6 cellular contexts compared by ENCODE assay signal in the genomic region with DNA sequence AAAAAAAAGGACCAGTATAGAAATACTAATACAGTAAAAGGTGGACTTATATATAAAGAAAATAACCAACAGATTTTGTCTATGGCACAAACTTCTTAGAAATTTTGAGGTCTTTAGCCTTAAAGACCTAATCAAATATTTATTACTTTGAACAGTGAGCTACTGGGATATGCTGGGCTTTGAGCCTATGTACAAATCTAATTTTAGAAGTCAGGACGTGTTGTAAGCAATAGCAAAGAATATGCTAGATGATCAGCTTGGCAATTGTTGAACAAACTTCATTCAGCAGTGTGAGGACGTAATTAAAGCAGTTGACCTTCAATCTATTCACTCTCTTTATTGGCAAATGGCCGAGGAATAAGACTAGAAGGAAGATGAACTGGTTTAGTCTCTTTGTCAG. TPM values are rescaled to one million over a fixed set of nuclear protein-coding genes. Genes with fewer than 3 reads are reported as not detected.
"Had no signal": no experiment of that assay in that cellular context is flagged by ENCODE, and none has a peak within 500 bp of the region (broad histone marks: within the 10 kb centered on the region; RNA-seq: fewer than 3 reads in every experiment).

No MANE protein-coding gene starts in this region.

RNA-seq across cellular contexts. Expression of a gene that starts 14.5 kb away (rescaled TPM):
- total RNA-seq: GM23338, H4, H9, HT-29, IMR-90 had no signal
- polyA plus RNA-seq: GM23338, IMR-90, K562 had no signal

RNA-seq across cellular contexts. Expression of a gene that starts 52.8 kb away (rescaled TPM):
- total RNA-seq: GM23338, H4, H9, HT-29, IMR-90 had no signal
- polyA plus RNA-seq: GM23338, IMR-90, K562 had no signal
